Comparison of ENCODE assay signal across 26 cellular contexts in genomic region chr2:135547311-135547710, GRCh38. TPM values are rescaled to one million over a fixed set of nuclear protein-coding genes. Genes with fewer than 3 reads are reported as not detected.
DNase-seq lines count a peak whose midpoint lies in the region; ATAC-seq, FAIRE-seq and TF ChIP-seq lines count a peak whose summit lies in the region.
"Had no signal": no experiment of that assay in that cellular context is flagged by ENCODE, and none has a peak within 500 bp of the region (broad histone marks: within the 10 kb centered on the region; RNA-seq: fewer than 3 reads in every experiment).

No MANE protein-coding gene starts in this region.

- H3K9me2 ChIP-seq in OCI-LY7 (ENCODE audit: insufficient read depth, low read length): no peaks in the 10 kb centered on the region

- no peak for TF ChIP-seq RAD21 in HepG2 (CRISPR knock-in tag; IDR thresholded peaks at IDR 0.05)
- no peak for TF ChIP-seq RAD21 in IMR-90 (IDR thresholded peaks at IDR 0.05; ENCODE audit: low read length)
- no peak for TF ChIP-seq RAD21 in K562 (CRISPR knock-in tag; conservative IDR thresholded peaks at IDR 0.05 in 1 of 2, IDR thresholded peaks at IDR 0.05 in 1 of 2)

- intact Hi-C loops in HepG2 (cut with micrococcal nuclease; ENCODE audit: unreplicated experiment): no loop called here
- intact Hi-C loops in right lobe of liver (cut with DNase I): no loop called here
- intact Hi-C loops in IMR-90 (cut with micrococcal nuclease): no loop called here
- intact Hi-C loops in K562 (cut with micrococcal nuclease): no loop called here
- intact Hi-C loops in OCI-LY7 (cut with micrococcal nuclease; ENCODE audit: unreplicated experiment): no loop called here

- no peak overlapping the region for H2BK5ac ChIP-seq in IMR-90 (ENCODE audit: low read depth, low read length, poor library complexity, severe bottlenecking)

- H3K56ac ChIP-seq in IMR-90 (ENCODE audit: extremely low read depth, insufficient read depth, low read length): no peak overlapping the region

- BruUV-seq in HepG2 (replicated peaks; lab: Mats Ljungman, UMichigan) (no TSS peak), IMR-90 (replicated peaks; lab: Mats Ljungman, UMichigan) (no TSS peak), K562 (replicated peaks; lab: Mats Ljungman, UMichigan) (no TSS peak), OCI-LY7 (replicated peaks; lab: Mats Ljungman, UMichigan) (no TSS peak)

- no peak overlapping the region for H2BK120ac ChIP-seq in IMR-90 (ENCODE audit: low read depth, low read length)

- H3K9me1 ChIP-seq in IMR-90 (ENCODE audit: insufficient read depth, low read length) (no peaks in the 10 kb centered on the region), K562 (ENCODE audit: control insufficient read depth, insufficient read depth, low read length) (no peaks in the 10 kb centered on the region)

- H3K18ac ChIP-seq in IMR-90 (ENCODE audit: low read depth, low read length): no peak overlapping the region

- H3K79me2 ChIP-seq in HepG2 (ENCODE audit: insufficient read depth, low read length) (peaks cover 77% of the 10 kb centered on the region), K562 (ENCODE audit: control insufficient read depth, insufficient read depth, low read length) (peaks cover 76% of the 10 kb centered on the region), OCI-LY7 (ENCODE audit: insufficient read depth, low read depth, low read length) (peaks cover 97% of the 10 kb centered on the region)

- H2AK9ac ChIP-seq in IMR-90 (replicated peaks; ENCODE audit: low read depth, low read length, poor library complexity): no peak overlapping the region

- no peak overlapping the region for H3K14ac ChIP-seq in IMR-90 (replicated peaks; ENCODE audit: low read depth, low read length)

- no peak for TF ChIP-seq CTCF in HepG2 (CRISPR knock-in tag; IDR thresholded peaks at IDR 0.05)
- TF ChIP-seq CTCF in right lobe of liver (IDR thresholded peaks at IDR 0.05): no peak
- TF ChIP-seq CTCF in IMR-90 (conservative IDR thresholded peaks at IDR 0.05; ENCODE audit: low read depth, low read length): no peak
- no peak for TF ChIP-seq CTCF in K562 (IDR thresholded peaks at IDR 0.05 in 2 of 3, conservative IDR thresholded peaks at IDR 0.05 in 1 of 3; ENCODE audit: insufficient read depth in 2 of 3, low read depth in 1 of 3, low read length in 3 of 3)
- TF ChIP-seq CTCF in OCI-LY7 (conservative IDR thresholded peaks at IDR 0.05; ENCODE audit: low read length): no peak

- H4K91ac ChIP-seq in IMR-90 (ENCODE audit: insufficient read depth, low read depth, low read length): no peak overlapping the region

- H3K9me3 ChIP-seq in HepG2 (ENCODE audit: low read length) (no peaks in the 10 kb centered on the region), right lobe of liver (no peaks in the 10 kb centered on the region), IMR-90 (ENCODE audit: control insufficient read depth, insufficient read depth, low read length) (no peaks in the 10 kb centered on the region), K562 (replicated peaks; ENCODE audit: control insufficient read depth, insufficient read depth, low read depth, low read length) (no peaks in the 10 kb centered on the region), OCI-LY7 (ENCODE audit: low read length) (0 out of 2 replicates have a peak, but pooled peaks cover 6% of the 10 kb centered on the region)
- H3K9me3 ChIP-seq: BE2C had no signal

- H3K79me1 ChIP-seq in IMR-90 (ENCODE audit: low read depth in 1 of 2, low read length in 2 of 2): peaks cover 15 to 30% of the 10 kb centered on the region in 2 experiments

- dilution Hi-C loops in IMR-90 (cut with HindIII; ENCODE audit: low sequenced_read_pairs, unreplicated experiment): no loop called here

- no peak overlapping the region for H3K23ac ChIP-seq in IMR-90 (ENCODE audit: low read depth, low read length)

- H3K36me3 ChIP-seq in HepG2 (replicated peaks in 1 of 2; ENCODE audit: control insufficient read depth in 1 of 2, insufficient read depth in 2 of 2, low read length in 2 of 2) (no peaks in the 10 kb centered on the region; a peak in 2 of 5 replicates), right lobe of liver (no peaks in the 10 kb centered on the region), IMR-90 (ENCODE audit: control insufficient read depth, insufficient read depth, low read length) (no peaks in the 10 kb centered on the region; the same call in 1 of the 2 replicates), K562 (ENCODE audit: control insufficient read depth, insufficient read depth, low read length) (0 out of 3 replicates have a peak, but pooled peaks cover 5% of the 10 kb centered on the region), OCI-LY7 (ENCODE audit: insufficient read depth, low read length) (peaks cover 48% of the 10 kb centered on the region)
- H3K36me3 ChIP-seq: BE2C had no signal

- no peak overlapping the region for H3K4me3 ChIP-seq in HepG2 (replicated peaks in 1 of 3; ENCODE audit: insufficient read depth in 1 of 3, low read depth in 2 of 3, low read length in 3 of 3)
- H3K4me3 ChIP-seq in right lobe of liver: no peak overlapping the region
- no peak overlapping the region for H3K4me3 ChIP-seq in IMR-90 (ENCODE audit: insufficient read depth, low read depth, low read length)
- H3K4me3 ChIP-seq in K562: no peak overlapping the region
- no peak overlapping the region for H3K4me3 ChIP-seq in OCI-LY7 (ENCODE audit: low read depth, low read length, poor library complexity, severe bottlenecking)
- H3K4me3 ChIP-seq: BLaER1, GM12878 had no signal

- ATAC-seq in HepG2: no peak
- ATAC-seq in right lobe of liver: no peak
- no peak for ATAC-seq in IMR-90 (ENCODE audit: low read depth)
- ATAC-seq in K562: no peak
- no peak for ATAC-seq in GM18907 (IDR thresholded peaks at IDR 0.05; ENCODE audit: unreplicated experiment)
- ATAC-seq: GM12878 had no signal

- no peak overlapping the region for H2AK5ac ChIP-seq in IMR-90 (ENCODE audit: low read depth, low read length)

- H4K20me1 ChIP-seq in HepG2 (ENCODE audit: insufficient read depth, low read length) (no peaks in the 10 kb centered on the region), IMR-90 (ENCODE audit: insufficient read depth, low read length) (no peaks in the 10 kb centered on the region; the same call in 1 of the 2 replicates), K562 (replicated peaks; ENCODE audit: control insufficient read depth, insufficient read depth, low read length) (no peaks in the 10 kb centered on the region), OCI-LY7 (ENCODE audit: insufficient read depth, low read length) (peaks cover 18% of the 10 kb centered on the region; the same call in 1 of the 2 replicates)

- 94% methylated on average over 3 of the region's 3 CpGs for WGBS in HepG2 (ENCODE audit: low lambda C conversion rate)
- WGBS in right lobe of liver (ENCODE audit: insufficient coverage, low coverage, low lambda C conversion rate, missing lambda C conversion rate): 96% methylated on average over 2 of the region's 3 CpGs
- WGBS in IMR-90 (ENCODE audit: extremely low coverage in 2 of 2, insufficient read length in 1 of 2), 2 experiments: no CpG with 5 or more reads among the region's 3 CpGs
- 92% methylated on average over 3 of the region's 3 CpGs for WGBS in K562 (ENCODE audit: insufficient coverage, low coverage, missing lambda C conversion rate)

- FAIRE-seq in HepG2 (lab: Jason Lieb, UNC): no peak
- no peak for FAIRE-seq in K562 (lab: Jason Lieb, UNC)
- FAIRE-seq: GM12878, GM12892, GM18507 had no signal

- no peak overlapping the region for H4K5ac ChIP-seq in IMR-90 (ENCODE audit: low read depth, low read length)

- in situ Hi-C loops in HepG2 (cut with HindIII; ENCODE audit: extremely low pct_ligation_motif_present, low pct_unique_long_range_greater_than_20kb): no loop called here
- in situ Hi-C loops in IMR-90 (cut with MboI; ENCODE audit: low sequenced_read_pairs): no loop called here
- in situ Hi-C loops in K562 (cut with MboI): no loop called here

- H3K9ac ChIP-seq in HepG2 (ENCODE audit: insufficient read depth, low read depth, low read length) (no peak overlapping the region), IMR-90 (ENCODE audit: low read depth, low read length) (no peak overlapping the region), K562 (ENCODE audit: insufficient read depth in 1 of 2, low read depth in 2 of 2, low read length in 2 of 2) (no peak overlapping the region)
- H3K9ac ChIP-seq: BLaER1 had no signal

- TF ChIP-seq POLR2A in HepG2 (IDR thresholded peaks at IDR 0.05; ENCODE audit: insufficient read depth in 1 of 2, low read depth in 2 of 2, low read length in 2 of 2) (no peak), right lobe of liver (IDR thresholded peaks at IDR 0.05) (no peak), IMR-90 (IDR thresholded peaks at IDR 0.05; ENCODE audit: low read depth, low read length) (no peak), K562 (conservative IDR thresholded peaks at IDR 0.05) (no peak)

- H2AFZ ChIP-seq in HepG2 (ENCODE audit: low read length) (no peak overlapping the region), IMR-90 (replicated peaks; ENCODE audit: low read length, poor library complexity) (no peak overlapping the region), K562 (ENCODE audit: low read depth, low read length) (no peak overlapping the region), OCI-LY7 (ENCODE audit: low read length) (no peak overlapping the region)

- no peak overlapping the region for H4K8ac ChIP-seq in IMR-90 (ENCODE audit: low read depth in 2 of 2, low read length in 2 of 2)

- H3K4ac ChIP-seq in IMR-90 (ENCODE audit: low read depth, low read length): no peak overlapping the region

- CTCF ChIA-PET in HepG2 (lab: Yijun Ruan, JAX; ENCODE audit: low intra/inter-chr PET ratio, low total read pairs) (no interaction called here), IMR-90 (lab: Yijun Ruan, JAX) (no interaction called here), K562 (lab: Yijun Ruan, JAX; ENCODE audit: low intra/inter-chr PET ratio) (no interaction called here), OCI-LY7 (lab: Charles Lee; ENCODE audit: unreplicated experiment) (no interaction called here)

- POLR2A ChIA-PET in HepG2 (lab: Yijun Ruan, JAX) (no interaction called here), IMR-90 (lab: Charles Lee; ENCODE audit: unreplicated experiment) (no interaction called here), K562 (lab: Yijun Ruan, JAX) (no interaction called here), OCI-LY7 (lab: Charles Lee) (no interaction called here)

- H2BK20ac ChIP-seq in IMR-90 (ENCODE audit: low read depth, low read length): no peak overlapping the region

- H3K27ac ChIP-seq in HepG2 (ENCODE audit: extremely low read length, insufficient read depth, low read length) (no peak overlapping the region), right lobe of liver (no peak overlapping the region), IMR-90 (ENCODE audit: insufficient read depth, low read length) (no peak overlapping the region), K562 (ENCODE audit: extremely low read depth, low read depth, low read length) (no peak overlapping the region), OCI-LY7 (ENCODE audit: low read depth, low read length, poor library complexity, severe bottlenecking) (no peak overlapping the region)
- H3K27ac ChIP-seq: 22Rv1, BLaER1 had no signal

- H3K4me2 ChIP-seq in HepG2 (ENCODE audit: low read depth, low read length) (no peak overlapping the region), IMR-90 (ENCODE audit: low read depth, low read length) (no peak overlapping the region), K562 (ENCODE audit: insufficient read depth, low read length) (no peak overlapping the region), OCI-LY7 (ENCODE audit: low read length) (no peak overlapping the region)
- H3K4me2 ChIP-seq: BLaER1 had no signal

- no peaks in the 10 kb centered on the region for H3K27me3 ChIP-seq in HepG2 (ENCODE audit: control insufficient read depth in 1 of 2, insufficient read depth in 2 of 2, low read length in 2 of 2)
- H3K27me3 ChIP-seq in right lobe of liver: no peaks in the 10 kb centered on the region
- H3K27me3 ChIP-seq in IMR-90 (ENCODE audit: control insufficient read depth, insufficient read depth, low read length): no peaks in the 10 kb centered on the region
- no peaks in the 10 kb centered on the region for H3K27me3 ChIP-seq in K562 (ENCODE audit: control insufficient read depth in 2 of 2, insufficient read depth in 2 of 2, low read length in 2 of 2)
- H3K27me3 ChIP-seq: BE2C, BLaER1 had no signal

- DNase-seq in HepG2 (ENCODE audit: low spot score) (no peak), right lobe of liver (no peak), IMR-90 (no peak), K562 (ENCODE audit: extremely low read depth in 1 of 4, low spot score in 3 of 4) (no peak), OCI-LY7 (ENCODE audit: low spot score) (no peak)
- no peak for DNase-seq in stimulated activated CD4-positive, alpha-beta T cell treated with anti-CD3 and anti-CD28 coated beads, Interleukin-12 subunit alpha, Interleukin-12 subunit beta, amount 100 ng/mL, for 4 hours
- DNase-seq: ACHN; BE2C; C1 segment of cervical spinal cord; CD4-positive, alpha-beta memory T cell; CD4-positive, CD25-positive, alpha-beta regulatory T cell; CD8-positive, alpha-beta memory T cell; COR-L47; DMS 273 treated with DMSO at 0.1 percent for 48 hours; DMS153; DMS53; DMS79; DND-41; EL; GDM1 had no signal

- no peak overlapping the region for H2BK15ac ChIP-seq in IMR-90 (ENCODE audit: low read depth, low read length)

- no peaks in the 10 kb centered on the region for H3K4me1 ChIP-seq in HepG2 (ENCODE audit: insufficient read depth, low read length)
- no peaks in the 10 kb centered on the region for H3K4me1 ChIP-seq in right lobe of liver
- H3K4me1 ChIP-seq in IMR-90 (ENCODE audit: control insufficient read depth, insufficient read depth, low read length): no peaks in the 10 kb centered on the region
- no peaks in the 10 kb centered on the region for H3K4me1 ChIP-seq in K562 (replicated peaks in 1 of 2; ENCODE audit: control insufficient read depth in 2 of 2, insufficient read depth in 2 of 2, low read length in 2 of 2)
- H3K4me1 ChIP-seq in OCI-LY7 (ENCODE audit: insufficient read depth, low read length, poor library complexity, severe bottlenecking): no peaks in the 10 kb centered on the region
- H3K4me1 ChIP-seq: BE2C, BLaER1 had no signal

- TF ChIP-seq EP300 in HepG2 (IDR thresholded peaks at IDR 0.05; ENCODE audit: low read depth in 2 of 2, low read length in 2 of 2): no peak
- TF ChIP-seq EP300 in HepG2 (CRISPR knock-in tag; IDR thresholded peaks at IDR 0.05; ENCODE audit: borderline replicate concordance): no peak
- TF ChIP-seq EP300 in K562 (IDR thresholded peaks at IDR 0.05; ENCODE audit: low read length): no peak

RNA-seq across cellular contexts. Expression of gene R3HDM1, which starts 16.0 kb away (rescaled TPM):
- total RNA-seq in HepG2 (2016; rRNA removed; fragmentation: Illumina TruSeq; extraction: Trizol) (15.7 and 20.3 TPM in 2 replicates), right lobe of liver (10 to 100 TPM in 4 of 6 experiments, 1 to 10 TPM in 2; 8.0 to 17.8 (median 12.2) TPM), IMR-90 (2012; rRNA removed) (5.9 and 7.8 TPM in 2 replicates), K562 (2014; rRNA removed) (11.1 and 14.2 TPM in 2 replicates), K562 (2014; rRNA removed; fragmentation: Illumina TruSeq; extraction: Trizol) (26.8 and 28.2 TPM in 2 replicates), K562 (2015; rRNA removed; fragmentation: Illumina TruSeq; extraction: Trizol) (31.0 and 31.4 TPM in 2 replicates), K562 (2021) (49.4 and 50.1 TPM in 2 replicates), OCI-LY7 (2022) (111 and 122 TPM in 2 replicates)
- total RNA-seq in HepG2 (2016; cell fraction: cytosol; rRNA removed; fragmentation: Illumina TruSeq; extraction: Trizol; ENCODE audit: low read depth): 62.3 and 68.9 TPM in 2 replicates
- total RNA-seq in HepG2 (2016; cell fraction: insoluble cytoplasmic fraction; rRNA removed; fragmentation: Illumina TruSeq; extraction: Trizol): 13.2 and 17.6 TPM in 2 replicates
- total RNA-seq in HepG2 (2016; cell fraction: membrane; rRNA removed; fragmentation: Illumina TruSeq; extraction: Trizol): 29.2 and 29.7 TPM in 2 replicates
- total RNA-seq in HepG2 (2016; cell fraction: nucleus; rRNA removed; fragmentation: Illumina TruSeq; extraction: Trizol): 23.8 and 26.9 TPM in 2 replicates
- polyA plus RNA-seq in HepG2 (2011; rRNA removed) (47.8 and 54.3 TPM in 2 replicates), IMR-90 (2012; rRNA removed) (38.0 and 38.1 TPM in 2 replicates), K562 (2011; rRNA removed) (72.1 and 81.8 TPM in 2 replicates), K562 (2014; fragmentation: Illumina TruSeq; extraction: Trizol) (72.7 and 89.4 TPM in 2 replicates), K562 (2014; fragmentation: Nextera tagmentation; extraction: Ambion mirVana) (10 to 100 TPM; 12.4 to 20.8 TPM), K562 (2014; rRNA removed) (43.4 and 44.3 TPM in 2 replicates)
- polyA plus RNA-seq in HepG2 (2011; cell fraction: cytosol; rRNA removed): 48.2 and 49.9 TPM in 2 replicates
- polyA plus RNA-seq in HepG2 (2011; cell fraction: nucleus; rRNA removed): 30.6 and 32.2 TPM in 2 replicates
- polyA plus RNA-seq in HepG2 (2012): 27.5 and 28.8 TPM in 2 replicates
- polyA plus RNA-seq in HepG2 (2016; cell fraction: cytosol; fragmentation: Illumina TruSeq; extraction: Trizol; ENCODE audit: low read depth): 9.2 and 10.9 TPM in 2 replicates
- polyA plus RNA-seq in HepG2 (2016; cell fraction: insoluble cytoplasmic fraction; fragmentation: Illumina TruSeq; extraction: Trizol; ENCODE audit: low read depth): 49.0 and 58.2 TPM in 2 replicates
- polyA plus RNA-seq in HepG2 (2016; cell fraction: membrane; fragmentation: Illumina TruSeq; extraction: Trizol; ENCODE audit: low read depth): 41.3 and 42.1 TPM in 2 replicates
- polyA plus RNA-seq in HepG2 (2016; cell fraction: nucleus; fragmentation: Illumina TruSeq; extraction: Trizol; ENCODE audit: insufficient read depth, low read depth): 44.9 and 46.2 TPM in 2 replicates
- polyA minus RNA-seq in HepG2 (2011; rRNA and poly(A)+ RNA removed; ENCODE audit: low replicate concordance): 47.7 and 55.2 TPM in 2 replicates
- 21.5 and 25.1 TPM in 2 replicates for polyA minus RNA-seq in HepG2 (2011; cell fraction: cytosol; rRNA and poly(A)+ RNA removed)
- 59.4 and 65.8 TPM in 2 replicates for polyA minus RNA-seq in HepG2 (2011; cell fraction: nucleus; rRNA and poly(A)+ RNA removed)
- polyA plus RNA-seq in IMR-90 (2012; cell fraction: cytosol; rRNA removed): 14.4 and 19.0 TPM in 2 replicates
- 23.3 and 48.3 TPM in 2 replicates for polyA plus RNA-seq in IMR-90 (2012; cell fraction: nucleus; rRNA removed; ENCODE audit: low replicate concordance)
- total RNA-seq in K562 (2011; cell fraction: chromatin; rRNA removed; ENCODE audit: low replicate concordance): 36.9 and 130 TPM in 2 replicates
- 23.0 and 34.0 TPM in 2 replicates for total RNA-seq in K562 (2011; cell fraction: nucleolus; rRNA removed)
- total RNA-seq in K562 (2011; cell fraction: nucleoplasm; rRNA removed): 54.6 and 83.0 TPM in 2 replicates
- polyA plus RNA-seq in K562 (2011; cell fraction: cytosol; rRNA removed): 111 and 126 TPM in 2 replicates
- 39.0 and 43.6 TPM in 2 replicates for polyA plus RNA-seq in K562 (2011; cell fraction: nucleus; rRNA removed)
- polyA plus RNA-seq in K562 (2012): 32.7 and 43.5 TPM in 2 replicates
- 56.2 and 56.6 TPM in 2 replicates for polyA minus RNA-seq in K562 (2011; rRNA and poly(A)+ RNA removed)
- polyA minus RNA-seq in K562 (2011; cell fraction: cytosol; rRNA and poly(A)+ RNA removed): 35.9 and 43.7 TPM in 2 replicates
- polyA minus RNA-seq in K562 (2011; cell fraction: nucleus; rRNA and poly(A)+ RNA removed): 32.2 and 40.2 TPM in 2 replicates
- 28.7 and 67.5 TPM in 2 replicates for total RNA-seq in OCI-LY7 (2014; rRNA removed; shearing (Covaris generic))

RNA-seq across cellular contexts. Expression of gene ZRANB3, which starts 16.3 kb away (rescaled TPM):
- total RNA-seq in HepG2 (2016; rRNA removed; fragmentation: Illumina TruSeq; extraction: Trizol) (25.2 and 33.5 TPM in 2 replicates), right lobe of liver (1 to 10 TPM; 3.3 to 5.6 (median 4.0) TPM), IMR-90 (2012; rRNA removed) (8.1 and 9.3 TPM in 2 replicates), K562 (2014; rRNA removed) (8.6 and 11.6 TPM in 2 replicates), K562 (2014; rRNA removed; fragmentation: Illumina TruSeq; extraction: Trizol) (19.1 and 24.7 TPM in 2 replicates), K562 (2015; rRNA removed; fragmentation: Illumina TruSeq; extraction: Trizol) (13.3 and 15.0 TPM in 2 replicates), K562 (2021) (14.7 and 16.3 TPM in 2 replicates), OCI-LY7 (2022) (24.8 and 27.0 TPM in 2 replicates)
- 11.9 and 14.3 TPM in 2 replicates for total RNA-seq in HepG2 (2016; cell fraction: cytosol; rRNA removed; fragmentation: Illumina TruSeq; extraction: Trizol; ENCODE audit: low read depth)
- 22.7 and 34.0 TPM in 2 replicates for total RNA-seq in HepG2 (2016; cell fraction: insoluble cytoplasmic fraction; rRNA removed; fragmentation: Illumina TruSeq; extraction: Trizol)
- total RNA-seq in HepG2 (2016; cell fraction: membrane; rRNA removed; fragmentation: Illumina TruSeq; extraction: Trizol): 12.9 and 16.9 TPM in 2 replicates
- 38.1 and 39.6 TPM in 2 replicates for total RNA-seq in HepG2 (2016; cell fraction: nucleus; rRNA removed; fragmentation: Illumina TruSeq; extraction: Trizol)
- polyA plus RNA-seq in HepG2 (2011; rRNA removed) (4.8 and 5.8 TPM in 2 replicates), IMR-90 (2012; rRNA removed) (2.5 and 3.4 TPM in 2 replicates), K562 (2011; rRNA removed) (15.7 and 21.3 TPM in 2 replicates), K562 (2014; fragmentation: Illumina TruSeq; extraction: Trizol) (11.8 and 13.9 TPM in 2 replicates), K562 (2014; fragmentation: Nextera tagmentation; extraction: Ambion mirVana) (10 to 100 TPM; 12.1 to 15.3 TPM), K562 (2014; rRNA removed) (7.1 and 9.5 TPM in 2 replicates)
- 3.2 and 4.2 TPM in 2 replicates for polyA plus RNA-seq in HepG2 (2011; cell fraction: cytosol; rRNA removed)
- polyA plus RNA-seq in HepG2 (2011; cell fraction: nucleus; rRNA removed): 3.5 TPM in 2 replicates
- polyA plus RNA-seq in HepG2 (2012): 5.6 and 8.0 TPM in 2 replicates
- 2.7 and 2.8 TPM in 2 replicates for polyA plus RNA-seq in HepG2 (2016; cell fraction: cytosol; fragmentation: Illumina TruSeq; extraction: Trizol; ENCODE audit: low read depth)
- polyA plus RNA-seq in HepG2 (2016; cell fraction: insoluble cytoplasmic fraction; fragmentation: Illumina TruSeq; extraction: Trizol; ENCODE audit: low read depth): 15.1 and 15.2 TPM in 2 replicates
- 4.1 and 5.0 TPM in 2 replicates for polyA plus RNA-seq in HepG2 (2016; cell fraction: membrane; fragmentation: Illumina TruSeq; extraction: Trizol; ENCODE audit: low read depth)
- polyA plus RNA-seq in HepG2 (2016; cell fraction: nucleus; fragmentation: Illumina TruSeq; extraction: Trizol; ENCODE audit: insufficient read depth, low read depth): 10.7 and 11.3 TPM in 2 replicates
- polyA minus RNA-seq in HepG2 (2011; rRNA and poly(A)+ RNA removed; ENCODE audit: low replicate concordance): 3.3 and 6.3 TPM in 2 replicates
- polyA minus RNA-seq in HepG2 (2011; cell fraction: cytosol; rRNA and poly(A)+ RNA removed): 12.1 and 13.3 TPM in 2 replicates
- polyA minus RNA-seq in HepG2 (2011; cell fraction: nucleus; rRNA and poly(A)+ RNA removed): 35.9 and 36.2 TPM in 2 replicates
- 0.70 and 0.93 TPM in 2 replicates for polyA plus RNA-seq in IMR-90 (2012; cell fraction: cytosol; rRNA removed)
- polyA plus RNA-seq in IMR-90 (2012; cell fraction: nucleus; rRNA removed; ENCODE audit: low replicate concordance): 0.28 and 1.8 TPM in 2 replicates
- 19.3 and 48.2 TPM in 2 replicates for total RNA-seq in K562 (2011; cell fraction: chromatin; rRNA removed; ENCODE audit: low replicate concordance)
- 7.0 and 8.8 TPM in 2 replicates for total RNA-seq in K562 (2011; cell fraction: nucleolus; rRNA removed)
- 15.4 and 25.0 TPM in 2 replicates for total RNA-seq in K562 (2011; cell fraction: nucleoplasm; rRNA removed)
- polyA plus RNA-seq in K562 (2011; cell fraction: cytosol; rRNA removed): 4.9 and 9.7 TPM in 2 replicates
- polyA plus RNA-seq in K562 (2011; cell fraction: nucleus; rRNA removed): 4.6 and 6.2 TPM in 2 replicates
- polyA plus RNA-seq in K562 (2012): 8.6 and 10.9 TPM in 2 replicates
- polyA minus RNA-seq in K562 (2011; rRNA and poly(A)+ RNA removed): 27.5 and 30.9 TPM in 2 replicates
- polyA minus RNA-seq in K562 (2011; cell fraction: cytosol; rRNA and poly(A)+ RNA removed): 7.8 and 10.9 TPM in 2 replicates
- 8.5 and 14.7 TPM in 2 replicates for polyA minus RNA-seq in K562 (2011; cell fraction: nucleus; rRNA and poly(A)+ RNA removed)
- 10.9 and 11.6 TPM in 2 replicates for total RNA-seq in OCI-LY7 (2014; rRNA removed; shearing (Covaris generic))

Comparison
In these comparisons a context has a peak if more than half of its experiments do, and no peak if none do; other contexts are left out.
1. Of the 241 proteins assayed by ChIP-seq in both HepG2 and K562: peak only in HepG2: none; only in K562: MAFG; in both: MAFF and MAFK; in neither: 238.